Comparison of ENCODE assay signal across 8 cellular contexts in genomic region chr3:23685484-23686258, GRCh38.
DNase-seq lines count a peak whose midpoint lies in the region; ATAC-seq and TF ChIP-seq lines count a peak whose summit lies in the region.

No MANE protein-coding gene starts in this region.

- no peaks in the 10 kb centered on the region for H3K36me3 ChIP-seq in ascending aorta
- H3K36me3 ChIP-seq in stomach smooth muscle (ENCODE audit: control insufficient read depth in 2 of 2, insufficient read depth in 2 of 2, low read length in 2 of 2) = no peaks in the 10 kb centered on the region

- H3K4me1 ChIP-seq in ascending aorta (peaks cover 0 to 8% of the 10 kb centered on the region in 2 donors), stomach smooth muscle (ENCODE audit: control insufficient read depth, insufficient read depth, low read length) (peaks cover 10% of the 10 kb centered on the region)

- H3K9me3 ChIP-seq in ascending aorta = peaks cover 0 to 4% of the 10 kb centered on the region in 2 donors
- H3K9me3 ChIP-seq in stomach smooth muscle (ENCODE audit: control insufficient read depth in 2 of 2, low read length in 2 of 2) = no peaks in the 10 kb centered on the region

- no peak overlapping the region for H3K9ac ChIP-seq in stomach smooth muscle (ENCODE audit: low read length in 2 of 2)

- no peaks in the 10 kb centered on the region for H3K27me3 ChIP-seq in ascending aorta
- H3K27me3 ChIP-seq in stomach smooth muscle (ENCODE audit: control insufficient read depth in 1 of 2, insufficient read depth in 2 of 2, low read length in 2 of 2) = no peaks in the 10 kb centered on the region

- peak overlapping the region in 1 of 2 donors; percentile 20 for H3K27ac ChIP-seq in ascending aorta
- H3K27ac ChIP-seq in stomach smooth muscle (ENCODE audit: low read length) = peak overlapping the region; percentile 11

- ATAC-seq in GM21360 (IDR thresholded peaks at IDR 0.05; ENCODE audit: unreplicated experiment) = no peak

- TF ChIP-seq CTCF in ascending aorta (IDR thresholded peaks at IDR 0.05) (no peak), GM20000 (IDR thresholded peaks at IDR 0.05; ENCODE audit: extremely low read depth, missing control alignments) (no peak)

- peak in 10 of 14 donors; percentile 3 to 84 (median 16) for DNase-seq in C1 segment of cervical spinal cord (lab: John Stamatoyannopoulos, UW)
- peak; percentile 100 for DNase-seq in HT1080 (ENCODE audit: low read depth)
- peak; percentile 55 to 94 for DNase-seq in ascending aorta (ENCODE audit: low spot score in 2 of 2)
- peak; percentile 13 to 16 for DNase-seq in hippocampal formation (lab: John Stamatoyannopoulos, UW)
- no peak for DNase-seq in activated CD4-positive, alpha-beta T cell treated with anti-CD3 and anti-CD28 coated beads for 4 hours
- DNase-seq in GM20000 (ENCODE audit: low spot score) = no peak

- intact Hi-C loops in ascending aorta (cut with DNase I) = loop anchor here (5.0 kb wide), 1 partner anchor 73 kb away; no protein-coding TSS in a partner anchor

- H3K4me3 ChIP-seq in ascending aorta = no peak overlapping the region
- H3K4me3 ChIP-seq in stomach smooth muscle (ENCODE audit: low read length in 2 of 2) = no peak overlapping the region

Comparison
In these comparisons a context has a peak if more than half of its experiments do, and no peak if none do; other contexts are left out.
1. DNase-seq: peak in C1 segment of cervical spinal cord (10 of 14), HT1080 (single experiment), ascending aorta (2 of 2) and hippocampal formation (2 of 2); none in activated CD4-positive, alpha-beta T cell treated with anti-CD3 and anti-CD28 coated beads for 4 hours (0 of 2) and GM20000 (single experiment).